1 cellular context compared by ENCODE assay signal in genomic region chr6:108565893-108566292, GRCh38.
TF ChIP-seq lines count a peak whose summit lies in the region.

No MANE protein-coding gene starts in this region.

TF ChIP-seq in GM12878, 131 proteins besides CTCF, POLR2A, EP300 and RAD21 (continued from another document):
- no peak for TF ChIP-seq ZBTB40 (IDR thresholded peaks at IDR 0.05; ENCODE audit: borderline replicate concordance)
- TF ChIP-seq CREM (IDR thresholded peaks at IDR 0.05; ENCODE audit: low read depth): no peak
- no peak for TF ChIP-seq SRF (IDR thresholded peaks at IDR 0.05; ENCODE audit: low read depth in 2 of 2, low read length in 2 of 2)
- TF ChIP-seq PAX8 (IDR thresholded peaks at IDR 0.05): no peak
- TF ChIP-seq SMAD5 (IDR thresholded peaks at IDR 0.05; ENCODE audit: low read depth): no peak
- no peak for TF ChIP-seq POLR2AphosphoS2 (IDR thresholded peaks at IDR 0.05; ENCODE audit: low read depth, low read length)
- peak; percentile 79 for TF ChIP-seq NR2F1 (conservative IDR thresholded peaks at IDR 0.05)
- TF ChIP-seq SIX5 (IDR thresholded peaks at IDR 0.05; ENCODE audit: low read depth, low read length, severe bottlenecking): no peak
- no peak for TF ChIP-seq TCF7 (IDR thresholded peaks at IDR 0.05; ENCODE audit: borderline replicate concordance)
- no peak for TF ChIP-seq SP1 (IDR thresholded peaks at IDR 0.05; ENCODE audit: low read depth, low read length)
- TF ChIP-seq SUZ12 (IDR thresholded peaks at IDR 0.05; ENCODE audit: unreplicated experiment): no peak
- no peak for TF ChIP-seq USF2 (IDR thresholded peaks at IDR 0.05; ENCODE audit: borderline replicate concordance, low read depth, low read length)
- no peak for TF ChIP-seq SPI1 (IDR thresholded peaks at IDR 0.05; ENCODE audit: borderline replicate concordance, insufficient read depth, low read depth, low read length)
